ENCODE assay signal across 1 cellular context in the genomic region with DNA sequence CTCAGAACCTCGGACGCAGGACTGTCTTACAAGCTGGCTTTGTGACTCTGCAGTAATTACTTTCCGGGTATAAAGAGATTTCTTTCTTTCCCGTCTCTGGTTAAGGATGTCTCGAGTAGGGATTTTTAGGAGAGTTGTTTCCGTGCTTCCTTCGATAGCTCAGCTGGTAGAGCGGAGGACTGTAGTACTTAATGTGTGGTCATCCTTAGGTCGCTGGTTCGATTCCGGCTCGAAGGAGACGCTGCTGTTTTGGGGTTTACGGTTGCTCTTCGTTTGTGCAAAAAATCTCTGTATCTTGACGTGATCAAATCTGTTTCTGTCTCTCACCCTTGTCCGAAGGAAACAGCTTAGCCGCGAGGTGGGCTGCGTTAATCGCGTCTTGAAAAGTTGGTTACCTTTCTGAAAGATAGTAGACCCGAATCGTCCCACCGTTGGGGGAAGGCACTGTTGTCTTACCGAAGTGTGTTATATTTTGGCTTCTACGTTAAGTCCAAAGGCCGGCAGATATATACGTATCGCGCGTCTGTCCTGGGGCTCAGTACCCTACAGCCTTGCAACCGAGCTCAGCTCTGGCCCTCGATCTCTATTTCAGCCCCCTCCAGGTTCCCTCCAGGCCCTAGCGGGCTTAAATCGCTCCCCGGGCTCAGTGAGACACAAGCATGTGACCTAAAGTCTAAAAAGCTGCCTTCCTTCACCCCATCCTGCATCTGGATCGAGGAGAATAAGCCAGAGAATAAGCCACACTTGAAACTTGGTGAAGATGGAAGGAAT.
TF ChIP-seq lines count a peak whose summit lies in the region.

No MANE protein-coding gene starts in this region.

TF ChIP-seq in K562, 482 proteins besides CTCF, POLR2A, EP300 and RAD21 (continued from another document):
- TF ChIP-seq ZNF143 (CRISPR knock-in tag; IDR thresholded peaks at IDR 0.05), result no peak
- no peak for TF ChIP-seq FOS (IDR thresholded peaks at IDR 0.05; ENCODE audit: extremely low read depth, insufficient read length)
- TF ChIP-seq CXXC5 (CRISPR knock-in tag; IDR thresholded peaks at IDR 0.05), result peak; percentile 76
- no peak for TF ChIP-seq ZNF23 (CRISPR knock-in tag; IDR thresholded peaks at IDR 0.05)
- no peak for TF ChIP-seq ZNF75A (CRISPR knock-in tag; IDR thresholded peaks at IDR 0.05)
- TF ChIP-seq, protein P1, sequence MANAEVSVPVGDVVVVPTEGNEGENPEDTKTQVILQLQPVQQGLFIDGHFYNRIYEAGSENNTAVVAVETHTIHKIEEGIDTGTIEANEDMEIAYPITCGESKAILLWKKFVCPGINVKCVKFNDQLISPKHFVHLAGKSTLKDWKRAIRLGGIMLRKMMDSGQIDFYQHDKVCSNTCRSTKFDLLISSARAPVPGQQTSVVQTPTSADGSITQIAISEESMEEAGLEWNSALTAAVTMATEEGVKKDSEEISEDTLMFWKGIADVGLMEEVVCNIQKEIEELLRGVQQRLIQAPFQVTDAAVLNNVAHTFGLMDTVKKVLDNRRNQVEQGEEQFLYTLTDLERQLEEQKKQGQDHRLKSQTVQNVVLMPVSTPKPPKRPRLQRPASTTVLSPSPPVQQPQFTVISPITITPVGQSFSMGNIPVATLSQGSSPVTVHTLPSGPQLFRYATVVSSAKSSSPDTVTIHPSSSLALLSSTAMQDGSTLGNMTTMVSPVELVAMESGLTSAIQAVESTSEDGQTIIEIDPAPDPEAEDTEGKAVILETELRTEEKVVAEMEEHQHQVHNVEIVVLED (CRISPR knock-in tag; IDR thresholded peaks at IDR 0.05), result no peak
- peak in 1 of 2 experiments; percentile 44; a peak in 1 of 4 replicates for TF ChIP-seq CSDE1 (IDR thresholded peaks at IDR 0.05)
- peak; percentile 42; the same call in 1 of the 2 replicates for TF ChIP-seq DPF2 (IDR thresholded peaks at IDR 0.05)
- TF ChIP-seq CREB1 (IDR thresholded peaks at IDR 0.05), result peak; percentile 27; the same call in 1 of the 2 replicates
- 0 out of 2 replicates have a peak, but pooled peaks have one; percentile 44 for TF ChIP-seq CREB1 (CRISPR knock-in tag; IDR thresholded peaks at IDR 0.05)
- no peak for TF ChIP-seq ZC3H4 (CRISPR knock-in tag; IDR thresholded peaks at IDR 0.05; ENCODE audit: borderline replicate concordance)
- TF ChIP-seq, protein P2, sequence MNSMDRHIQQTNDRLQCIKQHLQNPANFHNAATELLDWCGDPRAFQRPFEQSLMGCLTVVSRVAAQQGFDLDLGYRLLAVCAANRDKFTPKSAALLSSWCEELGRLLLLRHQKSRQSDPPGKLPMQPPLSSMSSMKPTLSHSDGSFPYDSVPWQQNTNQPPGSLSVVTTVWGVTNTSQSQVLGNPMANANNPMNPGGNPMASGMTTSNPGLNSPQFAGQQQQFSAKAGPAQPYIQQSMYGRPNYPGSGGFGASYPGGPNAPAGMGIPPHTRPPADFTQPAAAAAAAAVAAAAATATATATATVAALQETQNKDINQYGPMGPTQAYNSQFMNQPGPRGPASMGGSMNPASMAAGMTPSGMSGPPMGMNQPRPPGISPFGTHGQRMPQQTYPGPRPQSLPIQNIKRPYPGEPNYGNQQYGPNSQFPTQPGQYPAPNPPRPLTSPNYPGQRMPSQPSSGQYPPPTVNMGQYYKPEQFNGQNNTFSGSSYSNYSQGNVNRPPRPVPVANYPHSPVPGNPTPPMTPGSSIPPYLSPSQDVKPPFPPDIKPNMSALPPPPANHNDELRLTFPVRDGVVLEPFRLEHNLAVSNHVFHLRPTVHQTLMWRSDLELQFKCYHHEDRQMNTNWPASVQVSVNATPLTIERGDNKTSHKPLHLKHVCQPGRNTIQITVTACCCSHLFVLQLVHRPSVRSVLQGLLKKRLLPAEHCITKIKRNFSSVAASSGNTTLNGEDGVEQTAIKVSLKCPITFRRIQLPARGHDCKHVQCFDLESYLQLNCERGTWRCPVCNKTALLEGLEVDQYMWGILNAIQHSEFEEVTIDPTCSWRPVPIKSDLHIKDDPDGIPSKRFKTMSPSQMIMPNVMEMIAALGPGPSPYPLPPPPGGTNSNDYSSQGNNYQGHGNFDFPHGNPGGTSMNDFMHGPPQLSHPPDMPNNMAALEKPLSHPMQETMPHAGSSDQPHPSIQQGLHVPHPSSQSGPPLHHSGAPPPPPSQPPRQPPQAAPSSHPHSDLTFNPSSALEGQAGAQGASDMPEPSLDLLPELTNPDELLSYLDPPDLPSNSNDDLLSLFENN (IDR thresholded peaks at IDR 0.05; ENCODE audit: low read depth in 2 of 2, low read length in 2 of 2), result no peak
- TF ChIP-seq, protein P3, sequence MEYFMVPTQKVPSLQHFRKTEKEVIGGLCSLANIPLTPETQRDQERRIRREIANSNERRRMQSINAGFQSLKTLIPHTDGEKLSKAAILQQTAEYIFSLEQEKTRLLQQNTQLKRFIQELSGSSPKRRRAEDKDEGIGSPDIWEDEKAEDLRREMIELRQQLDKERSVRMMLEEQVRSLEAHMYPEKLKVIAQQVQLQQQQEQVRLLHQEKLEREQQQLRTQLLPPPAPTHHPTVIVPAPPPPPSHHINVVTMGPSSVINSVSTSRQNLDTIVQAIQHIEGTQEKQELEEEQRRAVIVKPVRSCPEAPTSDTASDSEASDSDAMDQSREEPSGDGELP (CRISPR knock-in tag; IDR thresholded peaks at IDR 0.05; ENCODE audit: borderline replicate concordance), result peak; percentile 69
- TF ChIP-seq, protein P4, sequence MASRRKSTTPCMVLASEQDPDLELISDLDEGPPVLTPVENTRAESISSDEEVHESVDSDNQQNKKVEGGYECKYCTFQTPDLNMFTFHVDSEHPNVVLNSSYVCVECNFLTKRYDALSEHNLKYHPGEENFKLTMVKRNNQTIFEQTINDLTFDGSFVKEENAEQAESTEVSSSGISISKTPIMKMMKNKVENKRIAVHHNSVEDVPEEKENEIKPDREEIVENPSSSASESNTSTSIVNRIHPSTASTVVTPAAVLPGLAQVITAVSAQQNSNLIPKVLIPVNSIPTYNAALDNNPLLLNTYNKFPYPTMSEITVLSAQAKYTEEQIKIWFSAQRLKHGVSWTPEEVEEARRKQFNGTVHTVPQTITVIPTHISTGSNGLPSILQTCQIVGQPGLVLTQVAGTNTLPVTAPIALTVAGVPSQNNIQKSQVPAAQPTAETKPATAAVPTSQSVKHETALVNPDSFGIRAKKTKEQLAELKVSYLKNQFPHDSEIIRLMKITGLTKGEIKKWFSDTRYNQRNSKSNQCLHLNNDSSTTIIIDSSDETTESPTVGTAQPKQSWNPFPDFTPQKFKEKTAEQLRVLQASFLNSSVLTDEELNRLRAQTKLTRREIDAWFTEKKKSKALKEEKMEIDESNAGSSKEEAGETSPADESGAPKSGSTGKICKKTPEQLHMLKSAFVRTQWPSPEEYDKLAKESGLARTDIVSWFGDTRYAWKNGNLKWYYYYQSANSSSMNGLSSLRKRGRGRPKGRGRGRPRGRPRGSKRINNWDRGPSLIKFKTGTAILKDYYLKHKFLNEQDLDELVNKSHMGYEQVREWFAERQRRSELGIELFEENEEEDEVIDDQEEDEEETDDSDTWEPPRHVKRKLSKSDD (conservative IDR thresholded peaks at IDR 0.05; ENCODE audit: low read length), result no peak
- no peak for TF ChIP-seq ZNF165 (CRISPR knock-in tag; IDR thresholded peaks at IDR 0.05; ENCODE audit: borderline replicate concordance)
- TF ChIP-seq HNRNPLL (IDR thresholded peaks at IDR 0.05; ENCODE audit: low read depth, low read length, poor library complexity, severe bottlenecking), result peak; percentile 78
- TF ChIP-seq, protein P5, sequence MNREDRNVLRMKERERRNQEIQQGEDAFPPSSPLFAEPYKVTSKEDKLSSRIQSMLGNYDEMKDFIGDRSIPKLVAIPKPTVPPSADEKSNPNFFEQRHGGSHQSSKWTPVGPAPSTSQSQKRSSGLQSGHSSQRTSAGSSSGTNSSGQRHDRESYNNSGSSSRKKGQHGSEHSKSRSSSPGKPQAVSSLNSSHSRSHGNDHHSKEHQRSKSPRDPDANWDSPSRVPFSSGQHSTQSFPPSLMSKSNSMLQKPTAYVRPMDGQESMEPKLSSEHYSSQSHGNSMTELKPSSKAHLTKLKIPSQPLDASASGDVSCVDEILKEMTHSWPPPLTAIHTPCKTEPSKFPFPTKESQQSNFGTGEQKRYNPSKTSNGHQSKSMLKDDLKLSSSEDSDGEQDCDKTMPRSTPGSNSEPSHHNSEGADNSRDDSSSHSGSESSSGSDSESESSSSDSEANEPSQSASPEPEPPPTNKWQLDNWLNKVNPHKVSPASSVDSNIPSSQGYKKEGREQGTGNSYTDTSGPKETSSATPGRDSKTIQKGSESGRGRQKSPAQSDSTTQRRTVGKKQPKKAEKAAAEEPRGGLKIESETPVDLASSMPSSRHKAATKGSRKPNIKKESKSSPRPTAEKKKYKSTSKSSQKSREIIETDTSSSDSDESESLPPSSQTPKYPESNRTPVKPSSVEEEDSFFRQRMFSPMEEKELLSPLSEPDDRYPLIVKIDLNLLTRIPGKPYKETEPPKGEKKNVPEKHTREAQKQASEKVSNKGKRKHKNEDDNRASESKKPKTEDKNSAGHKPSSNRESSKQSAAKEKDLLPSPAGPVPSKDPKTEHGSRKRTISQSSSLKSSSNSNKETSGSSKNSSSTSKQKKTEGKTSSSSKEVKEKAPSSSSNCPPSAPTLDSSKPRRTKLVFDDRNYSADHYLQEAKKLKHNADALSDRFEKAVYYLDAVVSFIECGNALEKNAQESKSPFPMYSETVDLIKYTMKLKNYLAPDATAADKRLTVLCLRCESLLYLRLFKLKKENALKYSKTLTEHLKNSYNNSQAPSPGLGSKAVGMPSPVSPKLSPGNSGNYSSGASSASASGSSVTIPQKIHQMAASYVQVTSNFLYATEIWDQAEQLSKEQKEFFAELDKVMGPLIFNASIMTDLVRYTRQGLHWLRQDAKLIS (CRISPR knock-in tag; IDR thresholded peaks at IDR 0.05), result 0 out of 2 replicates have a peak, but pooled peaks have one; percentile 8
- no peak for TF ChIP-seq SRSF1 (IDR thresholded peaks at IDR 0.05; ENCODE audit: low read depth, low read length)
- TF ChIP-seq, protein P6, sequence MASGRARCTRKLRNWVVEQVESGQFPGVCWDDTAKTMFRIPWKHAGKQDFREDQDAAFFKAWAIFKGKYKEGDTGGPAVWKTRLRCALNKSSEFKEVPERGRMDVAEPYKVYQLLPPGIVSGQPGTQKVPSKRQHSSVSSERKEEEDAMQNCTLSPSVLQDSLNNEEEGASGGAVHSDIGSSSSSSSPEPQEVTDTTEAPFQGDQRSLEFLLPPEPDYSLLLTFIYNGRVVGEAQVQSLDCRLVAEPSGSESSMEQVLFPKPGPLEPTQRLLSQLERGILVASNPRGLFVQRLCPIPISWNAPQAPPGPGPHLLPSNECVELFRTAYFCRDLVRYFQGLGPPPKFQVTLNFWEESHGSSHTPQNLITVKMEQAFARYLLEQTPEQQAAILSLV (tag; IDR thresholded peaks at IDR 0.05), result no peak
- TF ChIP-seq, protein P7, sequence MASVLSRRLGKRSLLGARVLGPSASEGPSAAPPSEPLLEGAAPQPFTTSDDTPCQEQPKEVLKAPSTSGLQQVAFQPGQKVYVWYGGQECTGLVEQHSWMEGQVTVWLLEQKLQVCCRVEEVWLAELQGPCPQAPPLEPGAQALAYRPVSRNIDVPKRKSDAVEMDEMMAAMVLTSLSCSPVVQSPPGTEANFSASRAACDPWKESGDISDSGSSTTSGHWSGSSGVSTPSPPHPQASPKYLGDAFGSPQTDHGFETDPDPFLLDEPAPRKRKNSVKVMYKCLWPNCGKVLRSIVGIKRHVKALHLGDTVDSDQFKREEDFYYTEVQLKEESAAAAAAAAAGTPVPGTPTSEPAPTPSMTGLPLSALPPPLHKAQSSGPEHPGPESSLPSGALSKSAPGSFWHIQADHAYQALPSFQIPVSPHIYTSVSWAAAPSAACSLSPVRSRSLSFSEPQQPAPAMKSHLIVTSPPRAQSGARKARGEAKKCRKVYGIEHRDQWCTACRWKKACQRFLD (CRISPR knock-in tag; IDR thresholded peaks at IDR 0.05), result peak; percentile 16; the same call in 1 of the 2 replicates
- TF ChIP-seq, protein P8, sequence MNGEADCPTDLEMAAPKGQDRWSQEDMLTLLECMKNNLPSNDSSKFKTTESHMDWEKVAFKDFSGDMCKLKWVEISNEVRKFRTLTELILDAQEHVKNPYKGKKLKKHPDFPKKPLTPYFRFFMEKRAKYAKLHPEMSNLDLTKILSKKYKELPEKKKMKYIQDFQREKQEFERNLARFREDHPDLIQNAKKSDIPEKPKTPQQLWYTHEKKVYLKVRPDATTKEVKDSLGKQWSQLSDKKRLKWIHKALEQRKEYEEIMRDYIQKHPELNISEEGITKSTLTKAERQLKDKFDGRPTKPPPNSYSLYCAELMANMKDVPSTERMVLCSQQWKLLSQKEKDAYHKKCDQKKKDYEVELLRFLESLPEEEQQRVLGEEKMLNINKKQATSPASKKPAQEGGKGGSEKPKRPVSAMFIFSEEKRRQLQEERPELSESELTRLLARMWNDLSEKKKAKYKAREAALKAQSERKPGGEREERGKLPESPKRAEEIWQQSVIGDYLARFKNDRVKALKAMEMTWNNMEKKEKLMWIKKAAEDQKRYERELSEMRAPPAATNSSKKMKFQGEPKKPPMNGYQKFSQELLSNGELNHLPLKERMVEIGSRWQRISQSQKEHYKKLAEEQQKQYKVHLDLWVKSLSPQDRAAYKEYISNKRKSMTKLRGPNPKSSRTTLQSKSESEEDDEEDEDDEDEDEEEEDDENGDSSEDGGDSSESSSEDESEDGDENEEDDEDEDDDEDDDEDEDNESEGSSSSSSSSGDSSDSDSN (IDR thresholded peaks at IDR 0.05; ENCODE audit: borderline replicate concordance in 1 of 2, low read depth in 2 of 2, low read length in 2 of 2), result peak in 1 of 2 experiments; percentile 47; a peak in 2 of 4 replicates
- TF ChIP-seq PHF8 (IDR thresholded peaks at IDR 0.05; ENCODE audit: borderline replicate concordance, low read length), result no peak
- peak; percentile 77 for TF ChIP-seq BCOR (IDR thresholded peaks at IDR 0.05)
- TF ChIP-seq CREBBP (IDR thresholded peaks at IDR 0.05; ENCODE audit: low read depth, low read length), result no peak
- TF ChIP-seq, protein P9, sequence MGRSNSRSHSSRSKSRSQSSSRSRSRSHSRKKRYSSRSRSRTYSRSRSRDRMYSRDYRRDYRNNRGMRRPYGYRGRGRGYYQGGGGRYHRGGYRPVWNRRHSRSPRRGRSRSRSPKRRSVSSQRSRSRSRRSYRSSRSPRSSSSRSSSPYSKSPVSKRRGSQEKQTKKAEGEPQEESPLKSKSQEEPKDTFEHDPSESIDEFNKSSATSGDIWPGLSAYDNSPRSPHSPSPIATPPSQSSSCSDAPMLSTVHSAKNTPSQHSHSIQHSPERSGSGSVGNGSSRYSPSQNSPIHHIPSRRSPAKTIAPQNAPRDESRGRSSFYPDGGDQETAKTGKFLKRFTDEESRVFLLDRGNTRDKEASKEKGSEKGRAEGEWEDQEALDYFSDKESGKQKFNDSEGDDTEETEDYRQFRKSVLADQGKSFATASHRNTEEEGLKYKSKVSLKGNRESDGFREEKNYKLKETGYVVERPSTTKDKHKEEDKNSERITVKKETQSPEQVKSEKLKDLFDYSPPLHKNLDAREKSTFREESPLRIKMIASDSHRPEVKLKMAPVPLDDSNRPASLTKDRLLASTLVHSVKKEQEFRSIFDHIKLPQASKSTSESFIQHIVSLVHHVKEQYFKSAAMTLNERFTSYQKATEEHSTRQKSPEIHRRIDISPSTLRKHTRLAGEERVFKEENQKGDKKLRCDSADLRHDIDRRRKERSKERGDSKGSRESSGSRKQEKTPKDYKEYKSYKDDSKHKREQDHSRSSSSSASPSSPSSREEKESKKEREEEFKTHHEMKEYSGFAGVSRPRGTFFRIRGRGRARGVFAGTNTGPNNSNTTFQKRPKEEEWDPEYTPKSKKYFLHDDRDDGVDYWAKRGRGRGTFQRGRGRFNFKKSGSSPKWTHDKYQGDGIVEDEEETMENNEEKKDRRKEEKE (IDR thresholded peaks at IDR 0.05; ENCODE audit: borderline replicate concordance in 1 of 2, control insufficient read depth in 1 of 2, low read depth in 2 of 2, low read length in 1 of 2), result no peak
- TF ChIP-seq ZNF175 (CRISPR knock-in tag; IDR thresholded peaks at IDR 0.05; ENCODE audit: low read depth), result no peak
- no peak for TF ChIP-seq RBM25 (IDR thresholded peaks at IDR 0.05; ENCODE audit: low read depth, low read length, severe bottlenecking)
- no peak for TF ChIP-seq BHLHE40 (IDR thresholded peaks at IDR 0.05; ENCODE audit: low read length)
- TF ChIP-seq SMAD4 (CRISPR knock-in tag; conservative IDR thresholded peaks at IDR 0.05), result 0 out of 2 replicates have a peak, but pooled peaks have one; percentile 30
